Comparison of ENCODE assay signal across 1 cellular context in genomic region chr5:56909294-56910122, GRCh38.
TF ChIP-seq lines count a peak whose summit lies in the region.

TSS of gene SETD9 (plus strand) at chr5:56909596. CDS start at chr5:56909646, 50 bp downstream.

TF ChIP-seq in K562, 482 proteins besides CTCF, POLR2A, EP300 and RAD21 (continued from another document):
- TF ChIP-seq RBBP5 (IDR thresholded peaks at IDR 0.05; ENCODE audit: borderline replicate concordance, insufficient read depth, low read length, poor library complexity, severe bottlenecking): peak; percentile 42
